Comparison of ENCODE assay signal across 1 cellular context in genomic region chr7:1748774-1749173, GRCh38.
TF ChIP-seq lines count a peak whose summit lies in the region.

No MANE protein-coding gene starts in this region.

TF ChIP-seq in H1, 55 proteins besides CTCF, POLR2A, EP300 and RAD21:
- no peak for TF ChIP-seq SP1 (IDR thresholded peaks at IDR 0.05; ENCODE audit: low read depth, low read length)
- no peak for TF ChIP-seq TAF7 (optimal IDR thresholded peaks at IDR 0.05; ENCODE audit: borderline replicate concordance, low read depth, low read length)
- no peak for TF ChIP-seq KDM1A (IDR thresholded peaks at IDR 0.05; ENCODE audit: borderline replicate concordance, low read length)
- no peak for TF ChIP-seq TBP (IDR thresholded peaks at IDR 0.05; ENCODE audit: low read depth, low read length)
- no peak for TF ChIP-seq CHD2 (IDR thresholded peaks at IDR 0.05; ENCODE audit: low read length)
- TF ChIP-seq TEAD4 (IDR thresholded peaks at IDR 0.05; ENCODE audit: low read depth, low read length) = no peak
- no peak for TF ChIP-seq FOSL1 (IDR thresholded peaks at IDR 0.05; ENCODE audit: insufficient read depth, low read depth, low read length)
- no peak for TF ChIP-seq KDM4A (IDR thresholded peaks at IDR 0.05; ENCODE audit: low read depth, low read length, severe bottlenecking)
- no peak for TF ChIP-seq CTBP2 (IDR thresholded peaks at IDR 0.05; ENCODE audit: borderline replicate concordance, insufficient read depth, insufficient read length, low read length)
- TF ChIP-seq RNF2 (IDR thresholded peaks at IDR 0.05; ENCODE audit: borderline replicate concordance, low read depth, low read length, missing control alignments, poor library complexity, severe bottlenecking) = no peak
- no peak for TF ChIP-seq POLR2AphosphoS5 (IDR thresholded peaks at IDR 0.05; ENCODE audit: low read depth, low read length)
- no peak for TF ChIP-seq YY1 (IDR thresholded peaks at IDR 0.05; ENCODE audit: low read depth, low read length)
- no peak for TF ChIP-seq JUN (IDR thresholded peaks at IDR 0.05; ENCODE audit: low read depth, low read length)
- TF ChIP-seq CBX5 (IDR thresholded peaks at IDR 0.05; ENCODE audit: low read depth, low read length) = no peak
